Comparison of ENCODE assay signal across 26 cellular contexts in genomic region chr21:46203203-46203600, GRCh38. TPM values are rescaled to one million over a fixed set of nuclear protein-coding genes. Genes with fewer than 3 reads are reported as not detected.
DNase-seq lines count a peak whose midpoint lies in the region; ATAC-seq and TF ChIP-seq lines count a peak whose summit lies in the region.
"Had no signal": no experiment of that assay in that cellular context is flagged by ENCODE, and none has a peak within 500 bp of the region (broad histone marks: within the 10 kb centered on the region; RNA-seq: fewer than 3 reads in every experiment).

No MANE protein-coding gene starts in this region.

- H3K36me3 ChIP-seq in iPS-20b (ENCODE audit: insufficient read depth, low read depth, low read length) = peaks cover 88% of the 10 kb centered on the region
- H3K36me3 ChIP-seq in gastrocnemius medialis = peaks cover 3 to 55% of the 10 kb centered on the region in 2 donors
- H3K36me3 ChIP-seq: uterus had no signal

- H3K9ac ChIP-seq in iPS-20b (ENCODE audit: low read depth, low read length) = 0 out of 2 replicates have a peak overlapping the region, but pooled peaks have one; percentile 50
- H3K9ac ChIP-seq: GM23248, neural progenitor cell had no signal

- H3K4me1 ChIP-seq in iPS-20b (ENCODE audit: insufficient read depth, low read length) (no peaks in the 10 kb centered on the region), gastrocnemius medialis (no peaks in the 10 kb centered on the region)
- H3K4me1 ChIP-seq: neural progenitor cell, prostate gland, uterus had no signal

- H3K4me1 Mint-ChIP-seq in activated CD8-positive, alpha-beta T cell treated with anti-CD3 and anti-CD28 coated beads for 36 hours (ENCODE audit: low read depth) = no peaks in the 10 kb centered on the region
- peaks cover 2% of the 10 kb centered on the region for H3K4me1 Mint-ChIP-seq in activated CD8-positive, alpha-beta T cell treated with anti-CD3 and anti-CD28 coated beads, Interleukin-2, amount 10 ng/mL, durations not matched to agents 7 days and 5 days (ENCODE audit: low read depth)
- H3K4me1 Mint-ChIP-seq: B cell, neural progenitor cell had no signal

- DNase-seq in activated CD8-positive, alpha-beta T cell treated with anti-CD3 and anti-CD28 coated beads for 36 hours = no peak
- no peak for DNase-seq in activated CD8-positive, alpha-beta T cell treated with anti-CD3 and anti-CD28 coated beads, Interleukin-2, amount 10 ng/mL, durations not matched to agents 7 days and 5 days
- DNase-seq in RWPE1 (ENCODE audit: low spot score) (no peak), gastrocnemius medialis (no peak), NOMO-1 treated with dmso at 0.1 percent for 144 hours (lab: John Stamatoyannopoulos, UW; ENCODE audit: unreplicated experiment) (no peak), SIG-M5 (lab: John Stamatoyannopoulos, UW) (no peak), HEK293T (ENCODE audit: extremely low spot score) (no peak)
- DNase-seq: activated naive CD4-positive, alpha-beta T cell treated with anti-CD3 and anti-CD28 coated beads for 36 hours; activated T-cell treated with anti-CD3 and anti-CD28 coated beads, Interleukin-2, amount 50 U/mL, for 72 hours; amygdala; COR-L47; DMS79; GF-D8; GM23248; NCI-H1436 treated with DMSO at 0.1 percent for 48 hours; NCI-H2107; NCI-H446; NCI-H82; stimulated activated CD4-positive, alpha-beta T cell treated with anti-CD3 and anti-CD28 coated beads, Interleukin-1b, Interleukin-23, amount 100 ng/mL, for 48 hours; uterus had no signal

- no peak for TF ChIP-seq POLR2A in gastrocnemius medialis (IDR thresholded peaks at IDR 0.05)

- CTCF ChIA-PET in activated CD8-positive, alpha-beta T cell treated with anti-CD3 and anti-CD28 coated beads for 36 hours (lab: Charles Lee) = no interaction called here
- CTCF ChIA-PET in activated CD8-positive, alpha-beta T cell treated with anti-CD3 and anti-CD28 coated beads, Interleukin-2, amount 10 ng/mL, durations not matched to agents 7 days and 5 days (lab: Charles Lee) = no interaction called here
- CTCF ChIA-PET in RWPE1 (lab: Yijun Ruan, JAX) (interaction anchor here (0.7 kb wide), 1 partner anchor 49 kb away, joined by 3 read pairs; no protein-coding TSS in a partner anchor), HEK293T (lab: Yijun Ruan, JAX) (no interaction called here)

- peak overlapping the region; percentile 18 for H3K27ac Mint-ChIP-seq in activated CD8-positive, alpha-beta T cell treated with anti-CD3 and anti-CD28 coated beads for 36 hours
- H3K27ac Mint-ChIP-seq in activated CD8-positive, alpha-beta T cell treated with anti-CD3 and anti-CD28 coated beads, Interleukin-2, amount 10 ng/mL, durations not matched to agents 7 days and 5 days = no peak overlapping the region
- H3K27ac Mint-ChIP-seq: activated naive CD4-positive, alpha-beta T cell treated with anti-CD3 and anti-CD28 coated beads for 36 hours; activated T-cell treated with anti-CD3 and anti-CD28 coated beads, Interleukin-2, amount 50 U/mL, for 72 hours; B cell; neural progenitor cell had no signal

- H3K36me3 Mint-ChIP-seq in activated CD8-positive, alpha-beta T cell treated with anti-CD3 and anti-CD28 coated beads for 36 hours (ENCODE audit: low read depth) = peaks cover 15% of the 10 kb centered on the region
- H3K36me3 Mint-ChIP-seq in activated CD8-positive, alpha-beta T cell treated with anti-CD3 and anti-CD28 coated beads, Interleukin-2, amount 10 ng/mL, durations not matched to agents 7 days and 5 days (ENCODE audit: low read depth) = peaks cover 38% of the 10 kb centered on the region

- peak overlapping the region; percentile 18 for H3K27ac ChIP-seq in RWPE1
- no peak overlapping the region for H3K27ac ChIP-seq in iPS-20b (ENCODE audit: low read length)
- peak overlapping the region; percentile 52 to 65 (median 62) for H3K27ac ChIP-seq in gastrocnemius medialis
- H3K27ac ChIP-seq: GM23248, neural progenitor cell, prostate gland, skin epidermis had no signal

- no peak overlapping the region for H3K4me3 Mint-ChIP-seq in activated CD8-positive, alpha-beta T cell treated with anti-CD3 and anti-CD28 coated beads for 36 hours
- no peak overlapping the region for H3K4me3 Mint-ChIP-seq in activated CD8-positive, alpha-beta T cell treated with anti-CD3 and anti-CD28 coated beads, Interleukin-2, amount 10 ng/mL, durations not matched to agents 7 days and 5 days
- H3K4me3 Mint-ChIP-seq: activated naive CD4-positive, alpha-beta T cell treated with anti-CD3 and anti-CD28 coated beads for 36 hours; activated T-cell treated with anti-CD3 and anti-CD28 coated beads, Interleukin-2, amount 50 U/mL, for 72 hours; B cell; neural progenitor cell had no signal

- intact Hi-C loops in activated CD8-positive, alpha-beta T cell treated with anti-CD3 and anti-CD28 coated beads for 36 hours (cut with micrococcal nuclease) = no loop called here
- intact Hi-C loops in gastrocnemius medialis (cut with DNase I; ENCODE audit: low total_unique reads) = no loop called here

- no peak for ATAC-seq in activated CD8-positive, alpha-beta T cell treated with anti-CD3 and anti-CD28 coated beads for 36 hours
- ATAC-seq in activated CD8-positive, alpha-beta T cell treated with anti-CD3 and anti-CD28 coated beads, Interleukin-2, amount 10 ng/mL, durations not matched to agents 7 days and 5 days = no peak
- no peak for ATAC-seq in gastrocnemius medialis
- ATAC-seq: activated T-cell treated with anti-CD3 and anti-CD28 coated beads, Interleukin-2, amount 50 U/mL, for 72 hours had no signal

- no peak overlapping the region for H3K4me3 ChIP-seq in iPS-20b (ENCODE audit: low read length)
- no peak overlapping the region for H3K4me3 ChIP-seq in gastrocnemius medialis
- H3K4me3 ChIP-seq: GM23248, neural progenitor cell, prostate gland, skin epidermis, uterus had no signal

- no peaks in the 10 kb centered on the region for H3K9me3 Mint-ChIP-seq in activated CD8-positive, alpha-beta T cell treated with anti-CD3 and anti-CD28 coated beads for 36 hours
- H3K9me3 Mint-ChIP-seq in activated CD8-positive, alpha-beta T cell treated with anti-CD3 and anti-CD28 coated beads, Interleukin-2, amount 10 ng/mL, durations not matched to agents 7 days and 5 days (ENCODE audit: insufficient read depth) = no peaks in the 10 kb centered on the region
- H3K9me3 Mint-ChIP-seq: activated naive CD4-positive, alpha-beta T cell treated with anti-CD3 and anti-CD28 coated beads for 36 hours; activated T-cell treated with anti-CD3 and anti-CD28 coated beads, Interleukin-2, amount 50 U/mL, for 72 hours; neural progenitor cell had no signal

- POLR2A ChIA-PET in activated CD8-positive, alpha-beta T cell treated with anti-CD3 and anti-CD28 coated beads for 36 hours (lab: Charles Lee) = interaction anchor here (0.7 kb wide), 1 partner anchor 12 kb away, joined by 3 read pairs; no protein-coding TSS in a partner anchor
- POLR2A ChIA-PET in activated CD8-positive, alpha-beta T cell treated with anti-CD3 and anti-CD28 coated beads, Interleukin-2, amount 10 ng/mL, durations not matched to agents 7 days and 5 days (lab: Charles Lee) = no interaction called here
- POLR2A ChIA-PET in RWPE1 (lab: Yijun Ruan, JAX; ENCODE audit: low non-redundant PET) (no interaction called here), HEK293T (lab: Yijun Ruan, JAX) (no interaction called here)

- no peaks in the 10 kb centered on the region for H3K27me3 Mint-ChIP-seq in activated CD8-positive, alpha-beta T cell treated with anti-CD3 and anti-CD28 coated beads for 36 hours
- H3K27me3 Mint-ChIP-seq in activated CD8-positive, alpha-beta T cell treated with anti-CD3 and anti-CD28 coated beads, Interleukin-2, amount 10 ng/mL, durations not matched to agents 7 days and 5 days (ENCODE audit: low read depth) = no peaks in the 10 kb centered on the region
- H3K27me3 Mint-ChIP-seq: B cell had no signal

- in situ Hi-C loops in gastrocnemius medialis (cut with MboI; ENCODE audit: low sequenced_read_pairs in 4 of 4) = no loop called here

- H3K9me3 ChIP-seq in iPS-20b (ENCODE audit: insufficient read depth, low read depth, low read length) (no peaks in the 10 kb centered on the region), gastrocnemius medialis (no peaks in the 10 kb centered on the region)
- H3K9me3 ChIP-seq: prostate gland, uterus had no signal

- no peaks in the 10 kb centered on the region for H3K27me3 ChIP-seq in iPS-20b (ENCODE audit: insufficient read depth, low read length)
- H3K27me3 ChIP-seq in gastrocnemius medialis = no peaks in the 10 kb centered on the region
- H3K27me3 ChIP-seq: neural progenitor cell, uterus had no signal

- no peak for TF ChIP-seq CTCF in activated CD8-positive, alpha-beta T cell treated with anti-CD3 and anti-CD28 coated beads for 36 hours (IDR thresholded peaks at IDR 0.05)
- TF ChIP-seq CTCF in RWPE1 (conservative IDR thresholded peaks at IDR 0.05; ENCODE audit: low read depth) (no peak), gastrocnemius medialis (IDR thresholded peaks at IDR 0.05 in 4 of 5, conservative IDR thresholded peaks at IDR 0.05 in 1 of 5) (no peak)

TF ChIP-seq in HEK293T, 16 proteins besides CTCF, POLR2A, EP300 and RAD21 (continues in another document):
- TF ChIP-seq L3MBTL2 (conservative IDR thresholded peaks at IDR 0.05) = no peak
- no peak for TF ChIP-seq HDGF (IDR thresholded peaks at IDR 0.05; ENCODE audit: borderline replicate concordance)
- TF ChIP-seq ARNT (IDR thresholded peaks at IDR 0.05) = no peak
- TF ChIP-seq PKNOX1 (IDR thresholded peaks at IDR 0.05) = no peak
- TF ChIP-seq FOXK2 (IDR thresholded peaks at IDR 0.05) = no peak

RNA-seq across cellular contexts. Expression of gene SPATC1L, which starts 18.9 kb away (rescaled TPM):
- total RNA-seq in activated CD8-positive, alpha-beta T cell treated with anti-CD3 and anti-CD28 coated beads for 36 hours = 10 to 100 TPM; 23.2 to 24.2 TPM
- total RNA-seq in activated CD8-positive, alpha-beta T cell treated with anti-CD3 and anti-CD28 coated beads, Interleukin-2, amount 10 ng/mL, durations not matched to agents 7 days and 5 days = 10 to 100 TPM; 14.4 to 17.5 TPM
- 10 to 100 TPM in 1 of 4 donors, 1 to 10 TPM in 3; 1.5 to 11.9 (median 3.0) TPM for total RNA-seq in gastrocnemius medialis

RNA-seq across cellular contexts. Expression of gene LSS, which starts 25.4 kb away (rescaled TPM):
- 10 to 100 TPM; 20.3 to 20.4 TPM for total RNA-seq in activated CD8-positive, alpha-beta T cell treated with anti-CD3 and anti-CD28 coated beads for 36 hours
- total RNA-seq in activated CD8-positive, alpha-beta T cell treated with anti-CD3 and anti-CD28 coated beads, Interleukin-2, amount 10 ng/mL, durations not matched to agents 7 days and 5 days = 10 to 100 TPM; 72.1 to 76.1 TPM
- 10 to 100 TPM; 26.4 to 47.2 (median 32.7) TPM for total RNA-seq in gastrocnemius medialis

RNA-seq across cellular contexts. Expression of gene FTCD, which starts 47.8 kb away (rescaled TPM):
- total RNA-seq in activated CD8-positive, alpha-beta T cell treated with anti-CD3 and anti-CD28 coated beads for 36 hours = under 1 TPM; 0.52 to 0.85 TPM
- total RNA-seq in activated CD8-positive, alpha-beta T cell treated with anti-CD3 and anti-CD28 coated beads, Interleukin-2, amount 10 ng/mL, durations not matched to agents 7 days and 5 days = under 1 TPM; 0.37 to 0.50 TPM
- total RNA-seq in gastrocnemius medialis = under 1 TPM in 2 of 4 donors, not detected in 2; 0.33 to 0.95 TPM
- total RNA-seq: activated naive CD4-positive, alpha-beta T cell treated with anti-CD3 and anti-CD28 coated beads for 36 hours; epithelial cell of proximal tubule; GM23248 had no signal
